In the genomic region with DNA sequence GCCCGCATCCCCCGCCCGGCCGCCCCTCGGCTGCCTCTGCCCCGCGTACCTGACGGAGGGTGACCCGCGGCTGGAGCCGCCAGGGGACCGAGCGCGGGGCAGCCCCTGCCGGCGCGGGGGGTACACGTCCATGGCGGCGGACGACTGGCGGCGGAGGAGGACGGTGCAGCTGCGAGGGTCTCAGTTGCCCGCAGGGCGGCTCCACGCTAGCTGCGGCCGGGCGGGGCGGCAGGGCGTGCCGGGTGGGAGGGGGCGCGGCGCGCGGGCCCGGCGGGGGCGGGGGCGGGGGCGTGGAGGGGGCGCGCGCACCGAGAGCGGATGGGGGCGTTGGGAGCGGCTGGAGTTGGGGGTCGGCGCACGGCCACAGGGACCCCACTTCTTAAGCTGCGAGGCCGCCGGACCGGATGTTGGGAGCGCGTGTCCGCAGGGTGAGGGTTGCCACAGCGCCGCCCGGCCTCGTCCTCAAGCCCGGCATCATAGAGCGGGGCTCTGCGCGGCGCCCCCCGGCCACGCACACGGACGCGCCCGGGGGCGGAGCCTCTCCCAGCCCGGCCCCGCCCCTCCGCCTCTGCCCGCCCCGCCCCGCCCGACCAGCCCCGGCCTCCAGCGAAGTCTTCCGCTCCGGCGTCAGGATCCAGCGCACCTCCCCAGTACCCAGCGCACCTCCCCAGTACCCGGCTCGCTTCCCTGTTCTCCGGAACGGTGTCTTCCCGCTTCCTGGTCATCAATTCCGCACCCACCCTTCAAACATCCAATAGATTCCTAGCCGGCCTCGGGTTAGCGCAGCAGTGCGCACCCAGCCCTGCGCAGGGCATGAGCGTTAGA, we compare ENCODE assay signal across 8 cellular contexts.
DNase-seq lines count a peak whose midpoint lies in the region; ATAC-seq and TF ChIP-seq lines count a peak whose summit lies in the region.

Gene DNAAF9 (minus strand): TSS at position 244 of the 825 bp plus-strand sequence. CDS start 112 bp downstream, at position 132.

- peak; percentile 47 for ATAC-seq in HG03280 (IDR thresholded peaks at IDR 0.05; ENCODE audit: unreplicated experiment)
- no peak for ATAC-seq in HG02938 (IDR thresholded peaks at IDR 0.05; ENCODE audit: unreplicated experiment)

- DNase-seq in GM13977 (ENCODE audit: low spot score) (peak; percentile 90), NCI-H82 (lab: John Stamatoyannopoulos, UW) (peak; percentile 89), activated T-cell treated with anti-CD3 and anti-CD28 coated beads for 1 hour (ENCODE audit: low read depth) (peak; percentile 64), epidermal melanocyte (ENCODE audit: insufficient read length, low spot score) (peak; percentile 77), middle frontal gyrus (ENCODE audit: extremely low spot score, low spot score) (peak; percentile 56)
- DNase-seq in stimulated activated CD8-positive, alpha-beta memory T cell treated with anti-CD3 and anti-CD28 coated beads, Interleukin-15, amount 100 ng/mL, for 48 hours (ENCODE audit: low read depth in 2 of 2): peak; percentile 51 to 54

- in situ Hi-C loops in GM13977 (cut with MboI; ENCODE audit: low pct_unique_long_range_greater_than_20kb, low sequenced_read_pairs, unreplicated experiment): no loop called here

- TF ChIP-seq CTCF in GM13977 (IDR thresholded peaks at IDR 0.05; ENCODE audit: extremely low read depth, insufficient read depth, missing control alignments): no peak
